Comparison of ENCODE assay signal across 8 cellular contexts in the genomic region with DNA sequence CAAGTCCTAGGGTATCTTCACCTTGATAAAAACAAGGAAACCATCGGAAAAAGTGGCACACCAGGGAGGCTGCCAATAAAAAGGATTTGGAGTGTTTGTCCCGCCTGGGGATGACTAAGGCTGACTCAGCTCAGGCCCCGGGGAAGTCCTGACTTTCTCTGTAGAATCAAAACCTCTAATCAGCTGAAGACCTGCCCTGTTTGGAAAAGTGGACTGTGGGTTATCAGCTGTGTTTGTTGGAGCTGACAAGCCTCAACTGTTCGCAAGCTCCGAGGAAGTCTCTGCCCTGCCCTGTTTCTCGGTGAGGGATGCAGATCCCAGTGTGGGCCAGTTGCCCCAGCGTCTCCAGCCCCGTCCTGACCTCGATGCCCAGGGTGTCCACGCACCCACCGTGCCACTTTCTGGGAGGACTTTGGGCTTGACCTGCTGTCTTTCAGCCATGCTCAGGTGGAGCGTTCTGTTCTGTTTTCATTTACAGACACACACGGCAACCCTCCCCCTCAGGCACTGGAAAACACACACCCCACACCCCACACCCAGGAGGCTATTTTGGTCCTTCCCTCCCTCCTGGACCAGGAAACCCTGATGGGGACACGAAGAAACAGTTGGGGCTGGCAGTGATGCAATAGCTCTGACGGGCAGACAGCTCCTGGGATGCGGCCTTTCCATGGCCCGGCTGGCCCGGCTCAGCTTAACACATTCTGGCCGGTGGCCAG. TPM values are rescaled to one million over a fixed set of nuclear protein-coding genes. Genes with fewer than 3 reads are reported as not detected.
A peak's percentile ranks its signal among the peaks of the same experiment; 100 is the strongest.
DNase-seq lines count a peak whose midpoint lies in the region; ATAC-seq and TF ChIP-seq lines count a peak whose summit lies in the region.

No MANE protein-coding gene starts in this region.

- H3K4me3 Mint-ChIP-seq in GM23338 (no peak overlapping the region), osteocyte (ENCODE audit: unreplicated experiment) (no peak overlapping the region)

- H3K4me1 Mint-ChIP-seq in GM23338 (peaks cover 35% of the 10 kb centered on the region), osteocyte (ENCODE audit: unreplicated experiment) (peaks cover 38% of the 10 kb centered on the region)

- H3K27ac ChIP-seq in GM23338 (ENCODE audit: low read depth), result no peak overlapping the region

- H3K79me2 ChIP-seq in GM23338 (replicated peaks; ENCODE audit: insufficient read depth), result no peaks in the 10 kb centered on the region

- peaks cover 11% of the 10 kb centered on the region for H3K4me1 ChIP-seq in GM23338 (ENCODE audit: insufficient read depth)

- H3K4me3 ChIP-seq in GM23338, result no peak overlapping the region

- peaks cover 5% of the 10 kb centered on the region; the same call in 1 of the 2 replicates for H3F3A ChIP-seq in GM23338 (replicated peaks; ENCODE audit: low read depth)

- no peaks in the 10 kb centered on the region for H3K9me2 ChIP-seq in GM23338 (ENCODE audit: insufficient read depth)

- ATAC-seq in GM23338 (no peak), HG03196 (IDR thresholded peaks at IDR 0.05; ENCODE audit: unreplicated experiment) (no peak), GM19395 (IDR thresholded peaks at IDR 0.05; ENCODE audit: unreplicated experiment) (no peak)

- DNase-seq in GM23338 (ENCODE audit: low spot score) (no peak), OCI-M1 (lab: John Stamatoyannopoulos, UW) (peak; percentile 58), erythroblast (lab: John Stamatoyannopoulos, UW) (peak; percentile 59 to 82), osteocyte (ENCODE audit: extremely low spot score, unreplicated experiment) (no peak), retina (no peak)
- DNase-seq in NK-92 treated with Interleukin-12 subunit alpha and Interleukin-12 subunit beta, amount 100 ng/mL, for 24 hours (lab: John Stamatoyannopoulos, UW), result no peak

- H3K36me3 ChIP-seq in GM23338 (ENCODE audit: insufficient read depth), result no peaks in the 10 kb centered on the region

- H3K4me2 ChIP-seq in GM23338, result no peak overlapping the region

- H4K20me1 ChIP-seq in GM23338 (replicated peaks; ENCODE audit: insufficient read depth), result no peaks in the 10 kb centered on the region

- no peak for TF ChIP-seq POLR2A in erythroblast (IDR thresholded peaks at IDR 0.05; ENCODE audit: low read length)

- no peak for TF ChIP-seq CTCF in GM23338 (conservative IDR thresholded peaks at IDR 0.05; ENCODE audit: low read depth in 2 of 2)
- TF ChIP-seq CTCF in osteocyte (IDR thresholded peaks at IDR 0.05), result no peak

- H3K27ac Mint-ChIP-seq in GM23338, result 0 out of 2 replicates have a peak overlapping the region, but pooled peaks have one; percentile 36
- peak overlapping the region; percentile 31 for H3K27ac Mint-ChIP-seq in osteocyte (ENCODE audit: unreplicated experiment)

- H3K9me3 Mint-ChIP-seq in GM23338 (no peaks in the 10 kb centered on the region), osteocyte (ENCODE audit: unreplicated experiment) (no peaks in the 10 kb centered on the region)

- no peak overlapping the region for H2AFZ ChIP-seq in GM23338

- no peaks in the 10 kb centered on the region for H3K27me3 ChIP-seq in GM23338 (ENCODE audit: insufficient read depth)

- H3K36me3 Mint-ChIP-seq in GM23338 (ENCODE audit: low read depth) (peaks cover 3% of the 10 kb centered on the region; the same call in 1 of the 3 replicates), osteocyte (ENCODE audit: unreplicated experiment) (no peaks in the 10 kb centered on the region)

- H3K27me3 Mint-ChIP-seq in GM23338 (ENCODE audit: insufficient read depth, low read depth, poor library complexity), result peaks cover 14% of the 10 kb centered on the region
- H3K27me3 Mint-ChIP-seq in osteocyte (ENCODE audit: unreplicated experiment), result no peaks in the 10 kb centered on the region

TF ChIP-seq in GM23338, 12 proteins besides CTCF, POLR2A, EP300 and RAD21:
- TF ChIP-seq ZNF331 (CRISPR knock-in tag; IDR thresholded peaks at IDR 0.05; ENCODE audit: low read depth), result no peak

RNA-seq across cellular contexts. Expression of gene PITPNA, which starts 27.6 kb away (rescaled TPM):
- total RNA-seq in GM23338 (2014; rRNA removed; shearing (Covaris generic)), result 24.2 and 28.1 TPM in 2 replicates
- polyA plus RNA-seq in GM23338 (2016; fragmentation: Nextera tagmentation; extraction: Ambion mirVana), result 13.0 and 14.2 TPM in 2 replicates
- 65.0 and 71.0 TPM in 2 replicates for total RNA-seq in osteocyte

RNA-seq across cellular contexts. Expression of gene SLC43A2, which starts 38.4 kb away (rescaled TPM):
- 7.1 and 9.8 TPM in 2 replicates for total RNA-seq in GM23338 (2014; rRNA removed; shearing (Covaris generic))
- 2.2 and 2.5 TPM in 2 replicates for polyA plus RNA-seq in GM23338 (2016; fragmentation: Nextera tagmentation; extraction: Ambion mirVana)
- 4.7 and 7.3 TPM in 2 replicates for total RNA-seq in osteocyte

RNA-seq across cellular contexts. Expression of gene SCARF1, which starts 55.3 kb away (rescaled TPM):
- total RNA-seq in GM23338 (2014; rRNA removed; shearing (Covaris generic)), result 1.0 and 1.6 TPM in 2 replicates
- polyA plus RNA-seq in GM23338 (2016; fragmentation: Nextera tagmentation; extraction: Ambion mirVana), result 0.63 and 0.76 TPM in 2 replicates
- 0.21 and 0.64 TPM in 2 replicates for total RNA-seq in osteocyte

RNA-seq across cellular contexts. Expression of gene RILP, which starts 59.5 kb away (rescaled TPM):
- total RNA-seq in GM23338 (2014; rRNA removed; shearing (Covaris generic)), result 9.2 and 17.4 TPM in 2 replicates
- polyA plus RNA-seq in GM23338 (2016; fragmentation: Nextera tagmentation; extraction: Ambion mirVana), result 8.6 and 10.8 TPM in 2 replicates
- 1.2 and 2.6 TPM in 2 replicates for total RNA-seq in osteocyte

Comparison
In these comparisons a context has a peak if more than half of its experiments do, and no peak if none do; other contexts are left out.
1. DNase-seq: peak in OCI-M1 (single experiment) and erythroblast (2 of 2); none in GM23338 (single experiment), osteocyte (single experiment), NK-92 treated with Interleukin-12 subunit alpha and Interleukin-12 subunit beta, amount 100 ng/mL, for 24 hours (single experiment) and retina (single experiment).